8 cellular contexts compared by ENCODE assay signal in genomic region chr1:74733616-74734484, GRCh38. TPM values are rescaled to one million over a fixed set of nuclear protein-coding genes. Genes with fewer than 3 reads are reported as not detected.
A peak's percentile ranks its signal among the peaks of the same experiment; 100 is the strongest.
DNase-seq lines count a peak whose midpoint lies in the region; ATAC-seq, FAIRE-seq and TF ChIP-seq lines count a peak whose summit lies in the region.

No MANE protein-coding gene starts in this region.

- TF ChIP-seq CTCF in Caco-2 (IDR thresholded peaks at IDR 0.05; ENCODE audit: insufficient read depth in 1 of 2, low read depth in 1 of 2, low read length in 1 of 2, severe bottlenecking in 1 of 2, unreplicated experiment in 1 of 2) (peak; percentile 51 to 57), WTC11 (IDR thresholded peaks at IDR 0.05) (no peak; the same call in 1 of the 2 replicates), endothelial cell of umbilical vein (IDR thresholded peaks at IDR 0.05; ENCODE audit: extremely low read depth in 1 of 2, insufficient read depth in 1 of 2, low read depth in 1 of 2, low read length in 2 of 2) (peak; percentile 57 to 63), thyroid gland (IDR thresholded peaks at IDR 0.05) (peak; percentile 32 to 78 (median 67))

- H4K20me1 ChIP-seq in endothelial cell of umbilical vein (replicated peaks; ENCODE audit: control insufficient read depth, extremely low read depth, insufficient read depth, low read length) = no peaks in the 10 kb centered on the region

- H3K9ac ChIP-seq in endothelial cell of umbilical vein (replicated peaks; ENCODE audit: extremely low read depth, insufficient read depth, low read length) = peak overlapping the region; percentile 94

- H3K9me3 ChIP-seq in Caco-2 = no peaks in the 10 kb centered on the region
- no peaks in the 10 kb centered on the region for H3K9me3 ChIP-seq in endothelial cell of umbilical vein (replicated peaks; ENCODE audit: control insufficient read depth, insufficient read depth, low read length)
- no peaks in the 10 kb centered on the region for H3K9me3 ChIP-seq in mesodermal cell (ENCODE audit: control insufficient read depth, low read length)
- no peaks in the 10 kb centered on the region for H3K9me3 ChIP-seq in thyroid gland

- peak; percentile 63 for FAIRE-seq in endothelial cell of umbilical vein (lab: Jason Lieb, UNC)

- no peaks in the 10 kb centered on the region for H3K9me1 ChIP-seq in endothelial cell of umbilical vein (replicated peaks; ENCODE audit: control insufficient read depth, extremely low read depth, insufficient read depth, low read length)

- intact Hi-C loops in Caco-2 (cut with micrococcal nuclease; ENCODE audit: unreplicated experiment) (loop anchor here (1.0 to 5.0 kb wide), 3 partner anchors 21 to 537 kb away; partner anchors contain the start of genes FPGT and LRRIQ3), endothelial cell of umbilical vein (cut with micrococcal nuclease) (loop anchor here (1.0 to 10.0 kb wide), 5 partner anchors 44 to 1142 kb away; partner anchors contain the start of genes ACADM, FPGT, LRRIQ3 and RABGGTB), thyroid gland (cut with DNase I) (no loop called here)

- no peak for TF ChIP-seq POLR2A in endothelial cell of umbilical vein (IDR thresholded peaks at IDR 0.05; ENCODE audit: low read depth, low read length)
- no peak for TF ChIP-seq POLR2A in thyroid gland (IDR thresholded peaks at IDR 0.05)

- H3K27me3 Mint-ChIP-seq in Caco-2 (ENCODE audit: insufficient read depth, unreplicated experiment) = no peaks in the 10 kb centered on the region
- H3K27me3 Mint-ChIP-seq in WTC11 (ENCODE audit: low read depth) = no peaks in the 10 kb centered on the region

- peak overlapping the region; percentile 57 for H3K4me2 ChIP-seq in endothelial cell of umbilical vein (ENCODE audit: insufficient read depth, low read length)

- H3K79me2 ChIP-seq in endothelial cell of umbilical vein (ENCODE audit: control insufficient read depth, insufficient read depth, low read length) = peaks cover 19% of the 10 kb centered on the region

- CTCF ChIA-PET in Caco-2 (lab: Charles Lee) (interaction anchor here (1.1 to 1.6 kb wide), 4 partner anchors 21 to 230 kb away, joined by 3 to 7 read pairs (median 5); no protein-coding TSS in a partner anchor), WTC11 (lab: Charles Lee) (interaction anchor here (0.6 to 2.5 kb wide), 13 partner anchors 10 to 882 kb away, joined by 3 to 19 read pairs (median 4); partner anchors contain the start of gene ERICH3), endothelial cell of umbilical vein (lab: Charles Lee) (interaction anchor here (0.6 to 2.1 kb wide), 17 partner anchors 10 to 341 kb away, joined by 3 to 19 read pairs (median 3); no protein-coding TSS in a partner anchor)

- H3K27me3 ChIP-seq in Caco-2 (replicated peaks; ENCODE audit: control insufficient read depth, insufficient read depth, low read length) (no peaks in the 10 kb centered on the region), endothelial cell of umbilical vein (ENCODE audit: control insufficient read depth in 2 of 2, insufficient read depth in 2 of 2, low read length in 2 of 2) (no peaks in the 10 kb centered on the region), thyroid gland (no peaks in the 10 kb centered on the region)

- H3K4me1 ChIP-seq in Caco-2 = peaks cover 15% of the 10 kb centered on the region; the same call in 1 of the 2 replicates
- H3K4me1 ChIP-seq in endothelial cell of umbilical vein (ENCODE audit: control insufficient read depth, extremely low read depth, insufficient read depth, low read length) = peaks cover 25% of the 10 kb centered on the region
- H3K4me1 ChIP-seq in mesodermal cell (ENCODE audit: control insufficient read depth, insufficient read depth, low read length, poor library complexity, severe bottlenecking) = peaks cover 24% of the 10 kb centered on the region
- peaks cover 16 to 27% of the 10 kb centered on the region in 2 donors for H3K4me1 ChIP-seq in thyroid gland

- DNase-seq in Caco-2 (peak in 1 of 2 experiments; percentile 57), NCI-H2227 (lab: John Stamatoyannopoulos, UW; ENCODE audit: unreplicated experiment) (peak; percentile 81), WTC11 (ENCODE audit: low spot score) (no peak), endothelial cell of umbilical vein (ENCODE audit: low read depth, low spot score) (peak; percentile 88), thyroid gland (peak; percentile 5 to 13)

- H3K27ac Mint-ChIP-seq in Caco-2 (ENCODE audit: unreplicated experiment) (peak overlapping the region; percentile 94), WTC11 (peak overlapping the region; percentile 100)

- peak overlapping the region; percentile 95 for H2AFZ ChIP-seq in endothelial cell of umbilical vein (ENCODE audit: low read depth, low read length)

- H3K9me3 Mint-ChIP-seq in Caco-2 (ENCODE audit: unreplicated experiment) = no peaks in the 10 kb centered on the region
- H3K9me3 Mint-ChIP-seq in WTC11 = peaks cover 5% of the 10 kb centered on the region; the same call in 1 of the 2 replicates

- H3K4me3 ChIP-seq in Caco-2 (ENCODE audit: low read depth, low read length) (peak overlapping the region; percentile 63), endothelial cell of umbilical vein (replicated peaks in 1 of 3; ENCODE audit: insufficient read depth in 1 of 3, low read depth in 1 of 3, low read length in 3 of 3) (peak overlapping the region; percentile 64 to 92 (median 72)), mesodermal cell (ENCODE audit: extremely low read depth, insufficient read depth, low read length, poor library complexity, severe bottlenecking) (peak overlapping the region; percentile 60), thyroid gland (replicated peaks in 1 of 3) (peak overlapping the region; percentile 69 to 83 (median 83))

- POLR2A ChIA-PET in Caco-2 (lab: Charles Lee) (interaction anchor here (1.1 kb wide), 1 partner anchor 21 kb away, joined by 4 read pairs; no protein-coding TSS in a partner anchor), WTC11 (lab: Charles Lee) (interaction anchor here (1.1 to 1.4 kb wide), 2 partner anchors 11 to 19 kb away, joined by 3 to 4 read pairs; no protein-coding TSS in a partner anchor), endothelial cell of umbilical vein (lab: Charles Lee) (no interaction called here)

- ATAC-seq in GM19372 (IDR thresholded peaks at IDR 0.05; ENCODE audit: low read depth, unreplicated experiment) = peak; percentile 43
- peak; percentile 63 for ATAC-seq in HG03439 (IDR thresholded peaks at IDR 0.05; ENCODE audit: unreplicated experiment)
- peak; percentile 54 for ATAC-seq in WTC11

- H3K4me3 Mint-ChIP-seq in Caco-2 (ENCODE audit: unreplicated experiment) (peak overlapping the region; percentile 83), WTC11 (peak overlapping the region; percentile 92)

- H3K36me3 ChIP-seq in Caco-2 (ENCODE audit: control insufficient read depth, insufficient read depth, low read length) = no peaks in the 10 kb centered on the region; the same call in 1 of the 2 replicates
- H3K36me3 ChIP-seq in endothelial cell of umbilical vein (ENCODE audit: control insufficient read depth in 2 of 2, extremely low read depth in 1 of 2, insufficient read depth in 2 of 2, low read length in 2 of 2) = peaks cover 5 to 6% of the 10 kb centered on the region in 2 experiments
- H3K36me3 ChIP-seq in mesodermal cell (ENCODE audit: control insufficient read depth, insufficient read depth, low read length) = peaks cover 24% of the 10 kb centered on the region
- peaks cover 0 to 12% of the 10 kb centered on the region in 2 donors for H3K36me3 ChIP-seq in thyroid gland

- BruUV-seq in Caco-2 (replicated peaks; lab: Mats Ljungman, UMichigan) (no TSS peak), endothelial cell of umbilical vein (replicated peaks; lab: Mats Ljungman, UMichigan) (TSS peak; percentile 12)

- H3K36me3 Mint-ChIP-seq in Caco-2 (ENCODE audit: insufficient read depth, unreplicated experiment) = peaks cover 15% of the 10 kb centered on the region
- peaks cover 24% of the 10 kb centered on the region for H3K36me3 Mint-ChIP-seq in WTC11

- WGBS in mesodermal cell (ENCODE audit: insufficient coverage in 2 of 2), 2 experiments = 64 to 76% methylated on average over 3 of the region's 11 CpGs
- WGBS in thyroid gland, 2 donors = 21 to 26% methylated on average over 11 of the region's 11 CpGs

- H3K27ac ChIP-seq in endothelial cell of umbilical vein (ENCODE audit: insufficient read depth, low read depth, low read length) (peak overlapping the region; percentile 83), mesodermal cell (ENCODE audit: low read depth, low read length, severe bottlenecking) (peak overlapping the region; percentile 96), thyroid gland (peak overlapping the region; percentile 77 to 84 (median 78))

- no peaks in the 10 kb centered on the region for H3K4me1 Mint-ChIP-seq in Caco-2 (ENCODE audit: low read depth, unreplicated experiment)
- H3K4me1 Mint-ChIP-seq in WTC11 = peaks cover 34% of the 10 kb centered on the region

- dilution Hi-C loops in endothelial cell of umbilical vein (cut with MboI; ENCODE audit: extremely low pct_ligation_motif_present, low sequenced_read_pairs) = no loop called here

RNA-seq across cellular contexts. Expression of gene TYW3, which starts 0.9 kb away (rescaled TPM):
- total RNA-seq in Caco-2 (2022) (16.2 and 17.9 TPM in 2 replicates), WTC11 (2021) (31.8 to 33.1 TPM (median 32.9 TPM) in 3 replicates), endothelial cell of umbilical vein (22.3 and 22.8 TPM in 2 replicates), thyroid gland (10 to 100 TPM; 18.0 to 23.5 (median 21.1) TPM)
- polyA plus RNA-seq in endothelial cell of umbilical vein = 5.3 and 8.5 TPM in 2 replicates
- polyA plus RNA-seq in endothelial cell of umbilical vein (2011; cell fraction: cytosol; rRNA removed) = 10.3 and 11.0 TPM in 2 replicates
- 9.2 and 16.4 TPM in 2 replicates for polyA plus RNA-seq in endothelial cell of umbilical vein (2011; cell fraction: nucleus; rRNA removed)
- 10.8 and 22.2 TPM in 2 replicates for polyA plus RNA-seq in endothelial cell of umbilical vein (2012)
- 11.9 and 16.5 TPM in 2 replicates for polyA minus RNA-seq in endothelial cell of umbilical vein
- polyA minus RNA-seq in endothelial cell of umbilical vein (2011; cell fraction: cytosol; rRNA and poly(A)+ RNA removed) = 11.3 TPM
- 17.8 and 24.1 TPM in 2 replicates for polyA minus RNA-seq in endothelial cell of umbilical vein (2011; cell fraction: nucleus; rRNA and poly(A)+ RNA removed)
- 16.1 TPM for polyA plus RNA-seq in mesodermal cell (2013, experiment 1 of 2)
- polyA plus RNA-seq in mesodermal cell (2013, experiment 2 of 2) = 21.4 TPM

RNA-seq across cellular contexts. Expression of gene CRYZ, which starts 1.0 kb away (rescaled TPM):
- total RNA-seq in Caco-2 (2022) = 51.9 and 54.3 TPM in 2 replicates
- total RNA-seq in WTC11 (2021) = 42.2 to 44.2 TPM (median 43.5 TPM) in 3 replicates
- 32.7 and 33.5 TPM in 2 replicates for total RNA-seq in endothelial cell of umbilical vein
- polyA plus RNA-seq in endothelial cell of umbilical vein = 22.2 and 24.5 TPM in 2 replicates
- 29.8 and 36.9 TPM in 2 replicates for polyA plus RNA-seq in endothelial cell of umbilical vein (2011; cell fraction: cytosol; rRNA removed)
- 30.8 and 42.8 TPM in 2 replicates for polyA plus RNA-seq in endothelial cell of umbilical vein (2011; cell fraction: nucleus; rRNA removed)
- polyA plus RNA-seq in endothelial cell of umbilical vein (2012) = 18.6 and 36.7 TPM in 2 replicates
- polyA minus RNA-seq in endothelial cell of umbilical vein = 32.0 and 35.7 TPM in 2 replicates
- polyA minus RNA-seq in endothelial cell of umbilical vein (2011; cell fraction: cytosol; rRNA and poly(A)+ RNA removed) = 7.9 TPM
- 10.7 and 20.9 TPM in 2 replicates for polyA minus RNA-seq in endothelial cell of umbilical vein (2011; cell fraction: nucleus; rRNA and poly(A)+ RNA removed)
- polyA plus RNA-seq in mesodermal cell (2013, experiment 1 of 2) = 51.7 TPM
- polyA plus RNA-seq in mesodermal cell (2013, experiment 2 of 2) = 55.0 TPM
- 10 to 100 TPM; 45.3 to 92.1 (median 58.0) TPM for total RNA-seq in thyroid gland
